8 cellular contexts compared by ENCODE assay signal in the genomic region with DNA sequence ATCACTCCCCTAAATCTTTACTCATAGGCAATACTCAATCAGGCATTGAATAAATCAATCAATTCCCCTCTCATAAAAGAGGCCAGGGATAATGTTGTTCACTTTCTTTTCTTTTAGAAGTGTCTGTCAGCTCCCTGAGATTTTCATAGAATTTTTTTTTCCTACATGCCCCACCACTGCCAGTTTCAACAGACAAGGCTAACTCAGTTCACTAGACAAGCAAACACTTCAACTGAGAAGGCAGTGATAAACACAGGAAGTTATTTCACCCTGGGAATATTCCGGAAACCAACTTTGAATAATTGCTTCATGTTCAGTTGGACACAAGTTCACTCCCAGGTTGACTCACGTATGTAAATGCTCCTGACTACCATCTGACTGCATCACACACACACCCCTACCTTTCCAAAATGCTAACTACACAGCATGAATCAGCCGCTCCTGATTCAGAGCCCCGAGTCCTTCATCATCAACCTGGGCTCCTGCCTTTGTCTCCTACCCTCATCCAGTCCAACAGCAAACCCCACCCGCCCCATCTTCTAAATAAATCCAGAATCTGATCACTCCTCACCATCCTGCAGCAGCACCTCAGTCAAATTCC.
DNase-seq lines count a peak whose midpoint lies in the region; ATAC-seq and TF ChIP-seq lines count a peak whose summit lies in the region.

No MANE protein-coding gene starts in this region.

- intact Hi-C loops in Right ventricle myocardium inferior (cut with DNase I), result no loop called here
- intact Hi-C loops in cardiac septum (cut with DNase I), result no loop called here
- intact Hi-C loops in esophagus muscularis mucosa (cut with DNase I), result no loop called here

- TF ChIP-seq POLR2A in esophagus muscularis mucosa (IDR thresholded peaks at IDR 0.05; ENCODE audit: low read depth), result no peak

- ATAC-seq in Right ventricle myocardium inferior, result peak; percentile 40
- peak; percentile 67 for ATAC-seq in HG02678 (IDR thresholded peaks at IDR 0.05; ENCODE audit: unreplicated experiment)
- peak; percentile 82 for ATAC-seq in memory B cell (ENCODE audit: low read depth)

- no peak for TF ChIP-seq CTCF in brain (conservative IDR thresholded peaks at IDR 0.05)
- no peak for TF ChIP-seq CTCF in esophagus muscularis mucosa (IDR thresholded peaks at IDR 0.05)

- H3K27ac ChIP-seq in esophagus muscularis mucosa (replicated peaks in 1 of 4), result no peak overlapping the region

- DNase-seq in Right ventricle myocardium inferior (ENCODE audit: missing footprints) (no peak), cardiac septum (ENCODE audit: low spot score) (no peak), NCI-H1436 (lab: John Stamatoyannopoulos, UW) (peak; percentile 53), memory B cell (ENCODE audit: low spot score in 2 of 2) (peak in 1 of 2 donors; percentile 65), esophagus muscularis mucosa (ENCODE audit: extremely low spot score) (no peak), NCI-H1417 (lab: John Stamatoyannopoulos, UW) (no peak)

- H3K27me3 Mint-ChIP-seq in brain, result no peaks in the 10 kb centered on the region
- no peaks in the 10 kb centered on the region for H3K27me3 Mint-ChIP-seq in memory B cell

- H3K27me3 ChIP-seq in esophagus muscularis mucosa, result no peaks in the 10 kb centered on the region

- H3K27ac Mint-ChIP-seq in brain (peak overlapping the region in 3 of 5 experiments; percentile 3 to 75 (median 53)), memory B cell (peak overlapping the region; percentile 88)

- H3K9me3 Mint-ChIP-seq in brain, result no peaks in the 10 kb centered on the region
- H3K9me3 Mint-ChIP-seq in memory B cell, result no peaks in the 10 kb centered on the region

- no peaks in the 10 kb centered on the region for H3K9me3 ChIP-seq in esophagus muscularis mucosa

- no peaks in the 10 kb centered on the region for H3K36me3 ChIP-seq in esophagus muscularis mucosa

- TF ChIP-seq EP300 in esophagus muscularis mucosa (IDR thresholded peaks at IDR 0.05), result no peak

- H3K4me3 Mint-ChIP-seq in brain (no peak overlapping the region), memory B cell (peak overlapping the region; percentile 65)

- H3K4me1 Mint-ChIP-seq in brain, result peaks cover 20% of the 10 kb centered on the region
- peaks cover 63% of the 10 kb centered on the region for H3K4me1 Mint-ChIP-seq in memory B cell

- H3K4me1 ChIP-seq in esophagus muscularis mucosa, result peaks cover 13 to 22% (median 20%) of the 10 kb centered on the region in 4 donors

- no peaks in the 10 kb centered on the region for H3K36me3 Mint-ChIP-seq in brain
- no peaks in the 10 kb centered on the region for H3K36me3 Mint-ChIP-seq in memory B cell

- H3K4me3 ChIP-seq in esophagus muscularis mucosa, result no peak overlapping the region

- WGBS in esophagus muscularis mucosa, result 44% methylated on average over 5 of the region's 5 CpGs
